1 cellular context compared by ENCODE assay signal in genomic region chr16:71961066-71962039, GRCh38.
TF ChIP-seq lines count a peak whose summit lies in the region.

No MANE protein-coding gene starts in this region.

TF ChIP-seq in HepG2, 621 proteins besides CTCF, POLR2A, EP300 and RAD21 (continued from another document):
- no peak for TF ChIP-seq ZNF317 (CRISPR knock-in tag; IDR thresholded peaks at IDR 0.05)
- TF ChIP-seq BCL6 (CRISPR knock-in tag; IDR thresholded peaks at IDR 0.05): 0 out of 2 replicates have a peak, but pooled peaks have one; percentile 15
- TF ChIP-seq SPEN (CRISPR knock-in tag; IDR thresholded peaks at IDR 0.05; ENCODE audit: low read depth): no peak
- no peak for TF ChIP-seq NR3C1 (CRISPR knock-in tag; IDR thresholded peaks at IDR 0.05)
- no peak for TF ChIP-seq ZZZ3 (CRISPR knock-in tag; IDR thresholded peaks at IDR 0.05; ENCODE audit: borderline replicate concordance)
- TF ChIP-seq PHF21A (CRISPR knock-in tag; IDR thresholded peaks at IDR 0.05): no peak
- TF ChIP-seq SMAD3 (CRISPR knock-in tag; IDR thresholded peaks at IDR 0.05): peak; percentile 81; the same call in 1 of the 2 replicates
- TF ChIP-seq CSRNP1 (CRISPR knock-in tag; IDR thresholded peaks at IDR 0.05): peak; percentile 65; the same call in 1 of the 2 replicates
- TF ChIP-seq ATF3 (CRISPR knock-in tag; IDR thresholded peaks at IDR 0.05): no peak
- TF ChIP-seq GATAD1 (CRISPR knock-in tag; IDR thresholded peaks at IDR 0.05): peak; percentile 43; the same call in 1 of the 2 replicates
- no peak for TF ChIP-seq ZXDC (CRISPR knock-in tag; IDR thresholded peaks at IDR 0.05)
- TF ChIP-seq KDM5A (IDR thresholded peaks at IDR 0.05; ENCODE audit: borderline replicate concordance, low read length): no peak
- peak in 1 of 2 experiments; percentile 49; a peak in 1 of 4 replicates for TF ChIP-seq KLF16 (CRISPR knock-in tag; IDR thresholded peaks at IDR 0.05)
- TF ChIP-seq KIAA2018 (CRISPR knock-in tag; IDR thresholded peaks at IDR 0.05; ENCODE audit: borderline replicate concordance): no peak
- TF ChIP-seq ZNF446 (CRISPR knock-in tag; IDR thresholded peaks at IDR 0.05): no peak
